8 cellular contexts compared by ENCODE assay signal in the genomic region with DNA sequence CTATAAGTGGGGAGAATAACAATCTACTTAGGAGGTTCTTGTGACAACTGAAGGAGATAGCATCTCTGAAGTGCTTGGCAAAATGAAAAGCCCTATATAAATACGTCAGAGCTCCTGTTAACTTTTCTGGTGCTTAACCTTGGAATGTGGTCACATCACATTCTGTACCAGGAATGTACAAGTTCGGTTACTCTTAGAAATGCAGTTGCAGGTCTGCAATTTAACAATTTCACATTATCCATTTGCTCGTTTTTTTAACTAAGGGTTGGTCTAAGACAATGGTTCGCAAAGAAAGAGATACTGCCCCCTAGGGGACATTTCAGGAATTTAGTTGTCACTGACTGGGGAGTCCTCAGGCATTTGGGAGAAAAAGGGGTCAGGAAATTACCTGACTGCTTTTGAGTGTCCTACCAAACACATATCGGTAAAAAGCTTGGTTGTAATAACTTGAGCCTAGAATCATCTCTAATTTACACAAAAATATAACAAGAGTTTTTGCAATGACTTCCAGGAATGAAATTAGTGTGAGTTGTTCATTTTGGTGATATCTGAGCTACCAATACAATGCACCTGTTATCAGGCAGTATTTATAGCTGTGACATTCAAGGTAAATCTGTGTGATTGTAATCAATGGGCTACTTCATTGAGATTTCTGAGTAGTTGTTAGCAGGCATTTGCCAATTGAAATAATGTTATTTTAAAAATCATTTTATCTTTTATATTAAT. TPM values are rescaled to one million over a fixed set of nuclear protein-coding genes. Genes with fewer than 3 reads are reported as not detected.
DNase-seq lines count a peak whose midpoint lies in the region; ATAC-seq, FAIRE-seq and TF ChIP-seq lines count a peak whose summit lies in the region.

No MANE protein-coding gene starts in this region.

- no peaks in the 10 kb centered on the region for H3K36me3 Mint-ChIP-seq in activated T-cell treated with anti-CD3 and anti-CD28 coated beads, Interleukin-2, amount 50 U/mL, for 4 hours (ENCODE audit: insufficient read depth)

- H3K9me3 Mint-ChIP-seq in activated T-cell treated with anti-CD3 and anti-CD28 coated beads, Interleukin-2, amount 50 U/mL, for 4 hours, result no peaks in the 10 kb centered on the region

- no peaks in the 10 kb centered on the region for H3K9me3 ChIP-seq in pancreas

- WGBS in pancreas, 2 donors, result 1 to 2% methylated on average over 5 of the region's 5 CpGs

- no peaks in the 10 kb centered on the region for H3K36me3 ChIP-seq in pancreas

- peaks cover 8% of the 10 kb centered on the region for H3K4me1 Mint-ChIP-seq in activated T-cell treated with anti-CD3 and anti-CD28 coated beads, Interleukin-2, amount 50 U/mL, for 4 hours (ENCODE audit: low read depth)

- H3K4me3 ChIP-seq in foreskin fibroblast (ENCODE audit: low read depth in 1 of 2, low read length in 2 of 2) (no peak overlapping the region), pancreas (no peak overlapping the region)

- H3K27me3 ChIP-seq in pancreas, result no peaks in the 10 kb centered on the region

- DNase-seq in AG09319 (ENCODE audit: extremely low read depth, low read depth) (no peak), NCI-H774 (lab: John Stamatoyannopoulos, UW) (peak; percentile 57), foreskin fibroblast (peak; percentile 48 to 85), pancreas (peak in 3 of 6 donors; percentile 40 to 59 (median 53)), 8988T (no peak)
- DNase-seq in activated T-cell treated with anti-CD3 and anti-CD28 coated beads, Interleukin-2, amount 50 U/mL, for 4 hours, result peak; percentile 50

- no peak overlapping the region for H3K27ac ChIP-seq in pancreas

- TF ChIP-seq CTCF in AG09319 (IDR thresholded peaks at IDR 0.05; ENCODE audit: low read depth, low read length), result peak; percentile 82
- TF ChIP-seq CTCF in GM12873 (IDR thresholded peaks at IDR 0.05; ENCODE audit: insufficient read depth, low read depth, low read length, missing control alignments), result peak; percentile 82
- TF ChIP-seq CTCF in foreskin fibroblast (IDR thresholded peaks at IDR 0.05; ENCODE audit: low read depth, low read length), result peak; percentile 81
- peak; percentile 83 to 94 (median 90) for TF ChIP-seq CTCF in pancreas (IDR thresholded peaks at IDR 0.05)

- intact Hi-C loops in pancreas (cut with DNase I), result loop anchor here in 1 of 3 donors (5.0 kb wide), 1 partner anchor 104 kb away; no protein-coding TSS in a partner anchor

- ATAC-seq in HG03342 (IDR thresholded peaks at IDR 0.05; ENCODE audit: unreplicated experiment) (peak; percentile 55), pancreas (peak; percentile 61 to 81 (median 78))
- ATAC-seq in activated T-cell treated with anti-CD3 and anti-CD28 coated beads, Interleukin-2, amount 50 U/mL, for 4 hours, result peak; percentile 83 to 91

- peaks cover 0 to 7% (median 5%) of the 10 kb centered on the region in 3 donors for H3K4me1 ChIP-seq in pancreas

- peaks cover 4% of the 10 kb centered on the region for H3K27me3 Mint-ChIP-seq in activated T-cell treated with anti-CD3 and anti-CD28 coated beads, Interleukin-2, amount 50 U/mL, for 4 hours (ENCODE audit: low read depth)

- H3K4me3 Mint-ChIP-seq in activated T-cell treated with anti-CD3 and anti-CD28 coated beads, Interleukin-2, amount 50 U/mL, for 4 hours, result no peak overlapping the region

- FAIRE-seq in pancreas (lab: Jason Lieb, UNC), result peak; percentile 17

RNA-seq across cellular contexts. Expression of gene HBEGF, which starts 5.4 kb away (rescaled TPM):
- total RNA-seq in activated T-cell treated with anti-CD3 and anti-CD28 coated beads, Interleukin-2, amount 50 U/mL, for 4 hours, result 1 to 10 TPM; 3.8 to 5.2 (median 4.0) TPM
- 1 to 10 TPM in 5 of 6 donors, under 1 TPM in 1; 0.97 to 5.0 (median 1.7) TPM for total RNA-seq in pancreas
- polyA plus RNA-seq in pancreas, result 1 to 10 TPM; 1.9 to 3.1 TPM

RNA-seq across cellular contexts. Expression of gene SLC4A9, which starts 8.2 kb away (rescaled TPM):
- not detected for total RNA-seq in activated T-cell treated with anti-CD3 and anti-CD28 coated beads, Interleukin-2, amount 50 U/mL, for 4 hours
- under 1 TPM in 4 of 6 donors, not detected in 2; 0.12 to 0.32 (median 0.23) TPM for total RNA-seq in pancreas
- 1 to 10 TPM in 1 of 2 donors, under 1 TPM in 1; 0.89 to 1.0 TPM for polyA plus RNA-seq in pancreas

RNA-seq across cellular contexts. Expression of gene PFDN1, which starts 48.9 kb away (rescaled TPM):
- total RNA-seq in activated T-cell treated with anti-CD3 and anti-CD28 coated beads, Interleukin-2, amount 50 U/mL, for 4 hours, result 10 to 100 TPM; 54.1 to 58.8 (median 55.7) TPM
- 10 to 100 TPM; 10.5 to 26.3 (median 15.0) TPM for total RNA-seq in pancreas
- polyA plus RNA-seq in pancreas, result 10 to 100 TPM; 38.9 to 43.9 TPM

RNA-seq across cellular contexts. Expression of gene ANKHD1, which starts 49.9 kb away (rescaled TPM):
- total RNA-seq in activated T-cell treated with anti-CD3 and anti-CD28 coated beads, Interleukin-2, amount 50 U/mL, for 4 hours, result 100 to 1,000 TPM in 1 of 3 donors, 10 to 100 TPM in 2; 88.6 to 102 (median 95.1) TPM
- 10 to 100 TPM; 56.0 to 77.7 (median 64.0) TPM for total RNA-seq in pancreas
- polyA plus RNA-seq in pancreas, result 10 to 100 TPM; 56.4 to 76.1 TPM

Comparison
In these comparisons a context has a peak if more than half of its experiments do, and no peak if none do; other contexts are left out.
1. DNase-seq: peak in NCI-H774 (single experiment), activated T-cell treated with anti-CD3 and anti-CD28 coated beads, Interleukin-2, amount 50 U/mL, for 4 hours (single experiment) and foreskin fibroblast (2 of 2); none in AG09319 (single experiment) and 8988T (single experiment).
2. Peak in every context shown above with its lines, with median percentiles within 50 percentile points of each other: CTCF ChIP-seq and ATAC-seq.